In the genomic region with DNA sequence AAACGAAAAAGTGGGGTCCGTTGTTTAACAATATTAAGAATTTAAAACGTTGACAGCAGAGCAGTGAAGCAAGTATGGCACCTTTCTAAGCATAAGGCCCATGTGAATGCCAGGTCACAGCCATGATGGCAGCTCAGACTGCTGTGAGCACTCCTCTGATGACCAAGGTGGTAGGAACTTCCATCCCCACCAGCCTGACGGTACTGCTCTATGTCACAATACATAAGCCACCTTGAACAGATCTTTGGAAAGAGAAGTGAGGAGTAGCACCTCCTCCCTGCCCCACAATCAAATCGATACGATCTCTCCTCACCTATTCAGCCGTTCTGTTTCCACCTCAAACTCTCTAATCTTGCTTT, we compare ENCODE assay signal across 21 cellular contexts.
A peak's percentile ranks its signal among the peaks of the same experiment; 100 is the strongest.
DNase-seq lines count a peak whose midpoint lies in the region; ATAC-seq, FAIRE-seq and TF ChIP-seq lines count a peak whose summit lies in the region.
"Had no signal": no experiment of that assay in that cellular context is flagged by ENCODE, and none has a peak within 500 bp of the region (broad histone marks: within the 10 kb centered on the region; RNA-seq: fewer than 3 reads in every experiment).

No MANE protein-coding gene starts in this region.

- CTCF ChIA-PET in K562 (lab: Yijun Ruan, JAX; ENCODE audit: low intra/inter-chr PET ratio), result no interaction called here

- H3K9me3 ChIP-seq in K562 (replicated peaks; ENCODE audit: control insufficient read depth, insufficient read depth, low read depth, low read length) (no peaks in the 10 kb centered on the region), parathyroid adenoma (ENCODE audit: control insufficient read depth, low read length) (no peaks in the 10 kb centered on the region)
- H3K9me3 ChIP-seq: A549 had no signal

- H3K4me3 ChIP-seq in K562, result no peak overlapping the region
- peak overlapping the region; percentile 15 for H3K4me3 ChIP-seq in parathyroid adenoma (ENCODE audit: low read depth, low read length)
- H3K4me3 ChIP-seq: A549 had no signal

- peak overlapping the region; percentile 89 for H3K27ac Mint-ChIP-seq in HFFc6
- H3K27ac Mint-ChIP-seq in naive thymus-derived CD8-positive, alpha-beta T cell, result peak overlapping the region in 1 of 10 donors; percentile 41

- H2AFZ ChIP-seq in K562 (ENCODE audit: low read depth, low read length) (no peak overlapping the region), parathyroid adenoma (no peak overlapping the region)

- H3K27ac ChIP-seq in K562 (ENCODE audit: extremely low read depth, low read depth, low read length) (no peak overlapping the region), parathyroid adenoma (peak overlapping the region; percentile 98)
- H3K27ac ChIP-seq: A549 had no signal

- no peak for DNase-seq in HFFc6
- no peak for DNase-seq in K562 (ENCODE audit: extremely low read depth in 1 of 4, low spot score in 3 of 4)
- no peak for DNase-seq in left lobe of liver (ENCODE audit: low spot score)
- DNase-seq in mesenteric fat pad (ENCODE audit: low spot score), result no peak
- DNase-seq in RCC 7860 (ENCODE audit: low spot score), result no peak
- no peak for DNase-seq in naive thymus-derived CD8-positive, alpha-beta T cell
- DNase-seq in NAMALWA (ENCODE audit: low spot score), result no peak
- DNase-seq: DMS 273 treated with DMSO at 0.1 percent for 48 hours, GF-D8, Karpas-422, MM.1S, NCI-H1105, NCI-H1694, NCI-H2107, NCI-H524 treated with DMSO at 0.1 percent for 48 hours, SHP77 had no signal

- intact Hi-C loops in K562 (cut with micrococcal nuclease), result no loop called here

- no TSS peak for BruUV-seq in K562 (replicated peaks; lab: Mats Ljungman, UMichigan)

- no peak for FAIRE-seq in K562 (lab: Jason Lieb, UNC)
- FAIRE-seq in RCC 7860 (lab: Jason Lieb, UNC), result no peak
- FAIRE-seq: A549, GM12891, GM18507 had no signal

- TF ChIP-seq EP300 in K562 (IDR thresholded peaks at IDR 0.05; ENCODE audit: low read length), result no peak

- in situ Hi-C loops in K562 (cut with MboI), result no loop called here

- peaks cover 3% of the 10 kb centered on the region; the same call in 1 of the 2 replicates for H3K36me3 Mint-ChIP-seq in HFFc6 (ENCODE audit: low read depth)
- H3K36me3 Mint-ChIP-seq in naive thymus-derived CD8-positive, alpha-beta T cell, result peaks cover 0 to 57% (median 7%) of the 10 kb centered on the region in 3 donors

- H3K9ac ChIP-seq in K562 (ENCODE audit: insufficient read depth in 1 of 2, low read depth in 2 of 2, low read length in 2 of 2) (no peak overlapping the region), parathyroid adenoma (no peak overlapping the region)

- H3K9me1 ChIP-seq in K562 (ENCODE audit: control insufficient read depth, insufficient read depth, low read length), result no peaks in the 10 kb centered on the region

- no peaks in the 10 kb centered on the region; the same call in 1 of the 2 replicates for H3K27me3 Mint-ChIP-seq in HFFc6 (ENCODE audit: insufficient read depth)
- peaks cover 0 to 3% (median 0%) of the 10 kb centered on the region in 5 donors for H3K27me3 Mint-ChIP-seq in naive thymus-derived CD8-positive, alpha-beta T cell

- TF ChIP-seq CTCF in HFFc6 (IDR thresholded peaks at IDR 0.05) (no peak), K562 (IDR thresholded peaks at IDR 0.05 in 2 of 3, conservative IDR thresholded peaks at IDR 0.05 in 1 of 3; ENCODE audit: insufficient read depth in 2 of 3, low read depth in 1 of 3, low read length in 3 of 3) (no peak), parathyroid adenoma (IDR thresholded peaks at IDR 0.05) (no peak)

- peaks cover 24 to 27% of the 10 kb centered on the region in 2 experiments for H3K27me3 ChIP-seq in K562 (ENCODE audit: control insufficient read depth in 2 of 2, insufficient read depth in 2 of 2, low read length in 2 of 2)
- no peaks in the 10 kb centered on the region for H3K27me3 ChIP-seq in parathyroid adenoma (ENCODE audit: control insufficient read depth, insufficient read depth, low read length)

- peaks cover 5% of the 10 kb centered on the region; the same call in 1 of the 2 replicates for H3K9me3 Mint-ChIP-seq in HFFc6
- H3K9me3 Mint-ChIP-seq in naive thymus-derived CD8-positive, alpha-beta T cell, result peaks cover 0 to 8% (median 2%) of the 10 kb centered on the region in 9 donors

- POLR2A ChIA-PET in K562 (lab: Yijun Ruan, JAX), result no interaction called here
- POLR2A ChIA-PET in naive thymus-derived CD8-positive, alpha-beta T cell (lab: Charles Lee), result no interaction called here

- 3% methylated on average over 7 of the region's 7 CpGs for WGBS in K562 (ENCODE audit: insufficient coverage, low coverage, missing lambda C conversion rate)

- H4K20me1 ChIP-seq in K562 (replicated peaks; ENCODE audit: control insufficient read depth, insufficient read depth, low read length), result no peaks in the 10 kb centered on the region

- H3K79me2 ChIP-seq in K562 (ENCODE audit: control insufficient read depth, insufficient read depth, low read length), result no peaks in the 10 kb centered on the region
- peaks cover 12% of the 10 kb centered on the region for H3K79me2 ChIP-seq in parathyroid adenoma

- H3K4me2 ChIP-seq in K562 (ENCODE audit: insufficient read depth, low read length) (no peak overlapping the region), parathyroid adenoma (ENCODE audit: low read length) (peak overlapping the region; percentile 14)
- H3K4me2 ChIP-seq: A549 had no signal

- H3K4me1 ChIP-seq in K562 (replicated peaks in 1 of 2; ENCODE audit: control insufficient read depth in 2 of 2, insufficient read depth in 2 of 2, low read length in 2 of 2), result peaks cover 4 to 5% of the 10 kb centered on the region in 2 experiments; a peak in 3 of 5 replicates
- peaks cover 68% of the 10 kb centered on the region for H3K4me1 ChIP-seq in parathyroid adenoma
- H3K4me1 ChIP-seq: A549 had no signal

- TF ChIP-seq POLR2A in K562 (conservative IDR thresholded peaks at IDR 0.05), result no peak

- no peak overlapping the region for H3K4me3 Mint-ChIP-seq in HFFc6
- H3K4me3 Mint-ChIP-seq in naive thymus-derived CD8-positive, alpha-beta T cell, result no peak overlapping the region

- no peaks in the 10 kb centered on the region for H3K36me3 ChIP-seq in K562 (ENCODE audit: control insufficient read depth, insufficient read depth, low read length)
- H3K36me3 ChIP-seq in parathyroid adenoma (ENCODE audit: control insufficient read depth, insufficient read depth, low read length), result peaks cover 3% of the 10 kb centered on the region

- H3K4me1 Mint-ChIP-seq in HFFc6 (ENCODE audit: low read depth), result peaks cover 18% of the 10 kb centered on the region
- H3K4me1 Mint-ChIP-seq in naive thymus-derived CD8-positive, alpha-beta T cell, result peaks cover 0 to 5% (median 1%) of the 10 kb centered on the region in 4 donors

- ATAC-seq in K562 (no peak), left lobe of liver (peak; percentile 39)
- ATAC-seq in naive thymus-derived CD8-positive, alpha-beta T cell, result no peak
- ATAC-seq: A549, Panc1 had no signal

- TF ChIP-seq RAD21 in K562 (CRISPR knock-in tag; conservative IDR thresholded peaks at IDR 0.05 in 1 of 2, IDR thresholded peaks at IDR 0.05 in 1 of 2), result no peak

TF ChIP-seq in K562, 482 proteins besides CTCF, POLR2A, EP300 and RAD21:
- TF ChIP-seq, protein P1, sequence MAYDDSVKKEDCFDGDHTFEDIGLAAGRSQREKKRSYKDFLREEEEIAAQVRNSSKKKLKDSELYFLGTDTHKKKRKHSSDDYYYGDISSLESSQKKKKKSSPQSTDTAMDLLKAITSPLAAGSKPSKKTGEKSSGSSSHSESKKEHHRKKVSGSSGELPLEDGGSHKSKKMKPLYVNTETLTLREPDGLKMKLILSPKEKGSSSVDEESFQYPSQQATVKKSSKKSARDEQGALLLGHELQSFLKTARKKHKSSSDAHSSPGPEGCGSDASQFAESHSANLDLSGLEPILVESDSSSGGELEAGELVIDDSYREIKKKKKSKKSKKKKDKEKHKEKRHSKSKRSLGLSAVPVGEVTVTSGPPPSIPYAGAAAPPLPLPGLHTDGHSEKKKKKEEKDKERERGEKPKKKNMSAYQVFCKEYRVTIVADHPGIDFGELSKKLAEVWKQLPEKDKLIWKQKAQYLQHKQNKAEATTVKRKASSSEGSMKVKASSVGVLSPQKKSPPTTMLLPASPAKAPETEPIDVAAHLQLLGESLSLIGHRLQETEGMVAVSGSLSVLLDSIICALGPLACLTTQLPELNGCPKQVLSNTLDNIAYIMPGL (CRISPR knock-in tag; IDR thresholded peaks at IDR 0.05), result no peak
- TF ChIP-seq MAFG (tag; conservative IDR thresholded peaks at IDR 0.05), result 0 out of 2 replicates have a peak, but pooled peaks have one; percentile 1
